In the genomic region with DNA sequence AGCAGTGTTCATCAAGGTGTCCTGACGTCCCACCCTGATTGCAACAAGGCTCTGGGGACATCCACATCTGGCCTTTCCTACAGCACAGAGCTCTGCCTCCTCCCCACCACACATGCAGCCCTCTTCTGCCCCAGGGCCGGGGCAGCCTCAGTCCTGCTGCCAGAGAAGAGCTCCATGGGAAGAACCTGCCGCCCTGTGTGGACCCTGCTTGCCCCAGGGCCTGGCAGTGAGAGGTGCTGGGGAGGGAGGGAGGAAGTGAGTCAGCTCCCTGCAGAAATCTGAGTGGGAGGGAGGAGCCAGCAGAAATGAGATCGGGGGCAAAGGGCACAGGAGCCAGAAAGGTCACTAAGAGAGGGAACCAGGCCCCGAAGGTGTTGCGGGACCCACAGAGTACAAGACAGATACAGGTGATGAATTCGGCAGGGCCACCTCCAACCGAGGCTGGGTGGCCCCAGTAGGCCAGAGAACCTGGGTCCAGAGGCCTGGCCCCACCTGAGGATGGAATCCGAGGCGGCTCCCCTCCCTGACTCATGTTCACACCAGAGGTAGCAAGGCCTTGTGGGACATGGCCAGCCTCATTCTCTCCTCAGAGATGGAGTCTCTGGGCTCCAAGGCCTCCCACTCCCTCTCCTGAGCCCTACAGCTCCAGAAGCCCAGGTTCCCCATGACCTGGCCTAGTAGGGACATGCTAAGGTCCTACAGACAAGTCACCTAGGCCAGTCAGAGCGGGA, we compare ENCODE assay signal across 8 cellular contexts. TPM values are rescaled to one million over a fixed set of nuclear protein-coding genes. Genes with fewer than 3 reads are reported as not detected.
DNase-seq lines count a peak whose midpoint lies in the region; ATAC-seq, FAIRE-seq and TF ChIP-seq lines count a peak whose summit lies in the region.

No MANE protein-coding gene starts in this region.

- H3K9me3 ChIP-seq in H1 (ENCODE audit: insufficient read depth in 2 of 2, low read depth in 1 of 2, low read length in 1 of 2): no peaks in the 10 kb centered on the region

- in situ Hi-C loops in KBM-7 (cut with MboI; ENCODE audit: low pct_unique_long_range_greater_than_20kb, low sequenced_read_pairs): no loop called here

- H3K4me2 ChIP-seq in H1 (ENCODE audit: insufficient read depth in 1 of 2, low read depth in 2 of 2, low read length in 2 of 2): no peak overlapping the region

- H4K91ac ChIP-seq in H1 (replicated peaks; ENCODE audit: insufficient read length, low read length): peak overlapping the region; percentile 82

- ATAC-seq in HG03139 (IDR thresholded peaks at IDR 0.05; ENCODE audit: unreplicated experiment) (no peak), HG03521 (IDR thresholded peaks at IDR 0.05; ENCODE audit: unreplicated experiment) (no peak)

- CTCF ChIA-PET in H1 (lab: Charles Lee; ENCODE audit: partially characterized antibody): interaction anchor here (0.8 to 34.4 kb wide), 5 partner anchors 8 to 57 kb away, joined by 3 to 731 read pairs (median 17); partner anchors contain the start of gene MYO18A

- no peak for TF ChIP-seq POLR2A in H1 (IDR thresholded peaks at IDR 0.05; ENCODE audit: control extremely low read depth in 1 of 2, low read depth in 2 of 2, low read length in 2 of 2)

- H3K36me3 ChIP-seq in H1 (ENCODE audit: control insufficient read depth in 2 of 4, insufficient read depth in 4 of 4, low read length in 3 of 4): no peaks in the 10 kb centered on the region

- peaks cover 6% of the 10 kb centered on the region for H3K79me1 ChIP-seq in H1 (ENCODE audit: low read depth, low read length)

- H3K4me1 Mint-ChIP-seq in osteocyte (ENCODE audit: unreplicated experiment): peaks cover 81% of the 10 kb centered on the region

- H3K18ac ChIP-seq in H1 (ENCODE audit: extremely low read depth, low read length): peak overlapping the region; percentile 60; the same call in 1 of the 2 replicates

- H3K9ac ChIP-seq in H1 (replicated peaks in 1 of 4; ENCODE audit: extremely low read depth in 1 of 4, low read depth in 3 of 4, low read length in 3 of 4): no peak overlapping the region

- no peaks in the 10 kb centered on the region for H3K36me3 Mint-ChIP-seq in osteocyte (ENCODE audit: unreplicated experiment)

- H3K23ac ChIP-seq in H1 (ENCODE audit: insufficient read length): no peak overlapping the region

- H3K23me2 ChIP-seq in H1 (ENCODE audit: low read depth, low read length): no peaks in the 10 kb centered on the region

- H2AFZ ChIP-seq in H1 (ENCODE audit: low read length): no peak overlapping the region

- H3K56ac ChIP-seq in H1 (replicated peaks; ENCODE audit: insufficient read length, low read depth, low read length): no peak overlapping the region

- no peak for TF ChIP-seq RAD21 in H1 (IDR thresholded peaks at IDR 0.05 in 1 of 2, conservative IDR thresholded peaks at IDR 0.05 in 1 of 2; ENCODE audit: low read depth in 2 of 2, low read length in 2 of 2)

- TF ChIP-seq CTCF in H1 (IDR thresholded peaks at IDR 0.05; ENCODE audit: control extremely low read depth in 1 of 3, insufficient read depth in 1 of 3, low read depth in 1 of 3, low read length in 3 of 3): no peak
- TF ChIP-seq CTCF in osteocyte (IDR thresholded peaks at IDR 0.05): no peak

- peaks cover 0 to 12% of the 10 kb centered on the region in 2 experiments; a peak in 1 of 4 replicates for H3K79me2 ChIP-seq in H1 (ENCODE audit: control insufficient read depth in 1 of 2, insufficient read depth in 2 of 2, low read length in 2 of 2)

- peak overlapping the region; percentile 79 for H4K8ac ChIP-seq in H1 (ENCODE audit: extremely low read depth, insufficient read depth, low read length)

- peak overlapping the region; percentile 72; the same call in 1 of the 2 replicates for H2BK20ac ChIP-seq in H1 (ENCODE audit: low read length)

- peak overlapping the region; percentile 26 for H2BK120ac ChIP-seq in H1 (replicated peaks; ENCODE audit: low read depth, low read length)

- peak overlapping the region; percentile 79 for H3K4ac ChIP-seq in H1 (replicated peaks; ENCODE audit: insufficient read length, low read depth, low read length)

- no peak overlapping the region for H3K4me3 Mint-ChIP-seq in osteocyte (ENCODE audit: unreplicated experiment)

- peak overlapping the region; percentile 13 for H3K14ac ChIP-seq in H1 (ENCODE audit: insufficient read length)

- 87% methylated on average over 11 of the region's 11 CpGs; no CpG with 5 or more reads in 1 of the 2 experiments for WGBS in H1 (ENCODE audit: extremely low coverage in 1 of 2, insufficient coverage in 1 of 2, insufficient read length in 1 of 2, insufficient replicate concordance in 2 of 2, low coverage in 1 of 2, low lambda C conversion rate in 2 of 2, missing lambda C conversion rate in 1 of 2), 2 experiments

- H3K4me3 ChIP-seq in H1 (ENCODE audit: extremely low read depth in 1 of 4, insufficient read depth in 2 of 4, low read depth in 3 of 4, low read length in 4 of 4): no peak overlapping the region

- FAIRE-seq in H1 (lab: Jason Lieb, UNC): no peak

- peaks cover 0 to 11% of the 10 kb centered on the region in 2 experiments for H4K20me1 ChIP-seq in H1 (replicated peaks in 1 of 2; ENCODE audit: control insufficient read depth in 1 of 2, insufficient read depth in 2 of 2, low read length in 2 of 2)

- H3K27me3 ChIP-seq in H1 (replicated peaks in 1 of 4; ENCODE audit: control insufficient read depth in 3 of 4, extremely low read depth in 1 of 4, insufficient read depth in 3 of 4, low read length in 3 of 4): no peaks in the 10 kb centered on the region

- peak overlapping the region; percentile 74 for H3K27ac Mint-ChIP-seq in osteocyte (ENCODE audit: unreplicated experiment)

- no peaks in the 10 kb centered on the region for H3K27me3 Mint-ChIP-seq in osteocyte (ENCODE audit: unreplicated experiment)

- H3K4me1 ChIP-seq in H1 (replicated peaks in 1 of 4; ENCODE audit: control insufficient read depth in 3 of 4, insufficient read depth in 4 of 4, low read length in 3 of 4): peaks cover 6 to 20% (median 15%) of the 10 kb centered on the region in 4 experiments

- POLR2A ChIA-PET in H1 (lab: Charles Lee; ENCODE audit: partially characterized antibody): interaction anchor here (1.4 to 3.2 kb wide), 4 partner anchors 12 to 53 kb away, joined by 3 to 12 read pairs (median 6); no protein-coding TSS in a partner anchor

- H2BK12ac ChIP-seq in H1 (ENCODE audit: low read depth, low read length): peak overlapping the region; percentile 98; the same call in 1 of the 2 replicates

- DNase-seq in 8988T: peak; percentile 89
- DNase-seq in KBM-7: peak; percentile 62
- peak; percentile 72 to 78 for DNase-seq in activated CD4-positive, alpha-beta T cell treated with anti-CD3 and anti-CD28 coated beads, Interleukin-2, amount 50 U/mL, for 48 hours
- no peak for DNase-seq in H1 (ENCODE audit: low read depth in 1 of 2, low spot score in 2 of 2)
- DNase-seq in osteocyte (ENCODE audit: extremely low spot score, unreplicated experiment): no peak
- no peak for DNase-seq in NCI-H2107 (lab: John Stamatoyannopoulos, UW)

- no peak overlapping the region for H4K5ac ChIP-seq in H1 (ENCODE audit: insufficient read length, low read depth, low read length)

- TF ChIP-seq EP300 in H1 (IDR thresholded peaks at IDR 0.05; ENCODE audit: borderline replicate concordance in 1 of 2, low read depth in 2 of 2, low read length in 2 of 2): no peak

- H3K9me3 Mint-ChIP-seq in osteocyte (ENCODE audit: unreplicated experiment): no peaks in the 10 kb centered on the region

- H2BK15ac ChIP-seq in H1 (ENCODE audit: low read length): peak overlapping the region; percentile 92; the same call in 1 of the 2 replicates

- H2AK5ac ChIP-seq in H1 (ENCODE audit: low read depth, low read length): peak overlapping the region; percentile 78

- H2BK5ac ChIP-seq in H1 (ENCODE audit: low read depth, low read length): peak overlapping the region; percentile 94

- H3K27ac ChIP-seq in H1 (ENCODE audit: low read depth, low read length): peak overlapping the region; percentile 48; the same call in 1 of the 2 replicates

TF ChIP-seq in H1, 55 proteins besides CTCF, POLR2A, EP300 and RAD21:
- TF ChIP-seq GABPA (IDR thresholded peaks at IDR 0.05; ENCODE audit: borderline replicate concordance, insufficient read depth, low read length) (no peak), POU5F1 (IDR thresholded peaks at IDR 0.05; ENCODE audit: low read depth, low read length) (no peak), KDM4A (IDR thresholded peaks at IDR 0.05; ENCODE audit: low read depth, low read length, severe bottlenecking) (no peak), ATF3 (IDR thresholded peaks at IDR 0.05; ENCODE audit: insufficient read depth, low read depth, low read length) (no peak), HDAC2 (IDR thresholded peaks at IDR 0.05; ENCODE audit: borderline replicate concordance in 1 of 2, low read depth in 2 of 2, low read length in 2 of 2) (no peak)

RNA-seq across cellular contexts. Expression of gene MYO18A, which starts 24.8 kb away (rescaled TPM):
- total RNA-seq in H1 (2021; fragmentation: NEBNext Ultra II Directional; extraction: Animal tissue kit (Norgen Biotek cat#: 25700)): 36.6 and 43.8 TPM in 2 replicates
- polyA plus RNA-seq in H1 (2011; rRNA removed): 7.6 and 10.1 TPM in 2 replicates
- 9.6 TPM for polyA plus RNA-seq in H1 (2011; cell fraction: cytosol; rRNA removed)
- polyA plus RNA-seq in H1 (2011; cell fraction: nucleus; rRNA removed): 51.6 TPM
- 31.9 to 40.0 TPM (median 35.1 TPM) in 4 replicates for polyA plus RNA-seq in H1 (2012, experiment 1 of 2)
- 14.2 TPM for polyA plus RNA-seq in H1 (2012, experiment 2 of 2)
- 19.0 TPM for polyA plus RNA-seq in H1 (2013, experiment 1 of 2)
- 17.7 TPM for polyA plus RNA-seq in H1 (2013, experiment 2 of 2)
- 23.8 and 33.3 TPM in 2 replicates for polyA minus RNA-seq in H1 (2011; rRNA and poly(A)+ RNA removed)
- 17.5 TPM for polyA minus RNA-seq in H1 (2011; cell fraction: cytosol; rRNA and poly(A)+ RNA removed)
- polyA minus RNA-seq in H1 (2011; cell fraction: nucleus; rRNA and poly(A)+ RNA removed): 36.3 TPM
- 27.8 and 28.8 TPM in 2 replicates for total RNA-seq in osteocyte

Comparison
In these comparisons a context has a peak if more than half of its experiments do, and no peak if none do; other contexts are left out.
1. DNase-seq: peak in 8988T (single experiment), KBM-7 (single experiment) and activated CD4-positive, alpha-beta T cell treated with anti-CD3 and anti-CD28 coated beads, Interleukin-2, amount 50 U/mL, for 48 hours (2 of 2); none in H1 (0 of 2), osteocyte (single experiment) and NCI-H2107 (single experiment).